Comparison of ENCODE assay signal across 8 cellular contexts in the genomic region with DNA sequence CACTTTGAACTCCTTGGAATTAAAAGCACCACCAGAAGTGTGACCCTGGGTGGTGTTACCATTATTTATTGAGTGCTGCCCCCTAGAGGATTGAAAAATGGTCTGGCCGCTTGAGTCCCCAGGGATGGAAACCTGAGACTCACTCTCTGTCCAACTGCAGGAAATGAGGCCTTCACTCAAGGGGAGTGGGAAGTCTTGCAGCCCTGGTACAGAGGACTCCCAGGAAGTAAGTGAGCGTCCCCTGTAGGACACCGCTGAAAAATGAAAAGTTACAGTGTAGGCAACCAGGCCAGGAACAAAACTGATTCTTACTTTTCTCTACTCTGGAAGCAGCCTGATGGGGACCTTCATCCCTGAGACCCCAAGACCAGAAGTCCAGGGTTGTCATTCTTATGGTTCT. TPM values are rescaled to one million over a fixed set of nuclear protein-coding genes. Genes with fewer than 3 reads are reported as not detected.
DNase-seq lines count a peak whose midpoint lies in the region; ATAC-seq, FAIRE-seq and TF ChIP-seq lines count a peak whose summit lies in the region.

No MANE protein-coding gene starts in this region.

- no peaks in the 10 kb centered on the region for H3K79me2 ChIP-seq in GM12878 (ENCODE audit: control insufficient read depth, insufficient read depth, low read length)

- no peak overlapping the region for H3K4me3 ChIP-seq in A549
- H3K4me3 ChIP-seq in GM12878, result no peak overlapping the region

- H3K4me1 ChIP-seq in A549, result peaks cover 22% of the 10 kb centered on the region
- peaks cover 11% of the 10 kb centered on the region for H3K4me1 ChIP-seq in GM12878 (ENCODE audit: control insufficient read depth, insufficient read depth, low read length)

- no peaks in the 10 kb centered on the region for H3K36me3 ChIP-seq in GM12878 (ENCODE audit: control insufficient read depth in 2 of 2, insufficient read depth in 2 of 2, low read length in 1 of 2)

- FAIRE-seq in A549 (lab: Jason Lieb, UNC), result peak; percentile 13
- peak; percentile 80 for FAIRE-seq in GM12891 (lab: Jason Lieb, UNC)
- peak; percentile 86 for FAIRE-seq in GM12878 (lab: Jason Lieb, UNC)

- RAD21 ChIA-PET in GM12878 (lab: Charles Lee; ENCODE audit: unreplicated experiment), result interaction anchor here (2.1 kb wide), 1 partner anchor 42 kb away, joined by 10 read pairs; no protein-coding TSS in a partner anchor

- TF ChIP-seq EP300 in A549 (IDR thresholded peaks at IDR 0.05) (no peak), GM12878 (IDR thresholded peaks at IDR 0.05; ENCODE audit: borderline replicate concordance in 1 of 2, control insufficient read depth in 1 of 2, low read depth in 2 of 2, low read length in 2 of 2) (no peak)

- no peak for TF ChIP-seq POLR2A in A549 (IDR thresholded peaks at IDR 0.05; ENCODE audit: low read length)
- TF ChIP-seq POLR2A in GM12891 (IDR thresholded peaks at IDR 0.05; ENCODE audit: low read depth, low read length), result no peak
- no peak for TF ChIP-seq POLR2A in GM12878 (IDR thresholded peaks at IDR 0.05; ENCODE audit: low read depth, low read length)

- CTCF ChIA-PET in A549 (lab: Yijun Ruan, JAX) (interaction anchor here (0.6 to 6.1 kb wide), 5 partner anchors 8 to 1420 kb away, joined by 3 to 56 read pairs (median 5); no protein-coding TSS in a partner anchor), GM12878 (lab: Yijun Ruan, JAX) (interaction anchor here (0.6 to 3.7 kb wide), 11 partner anchors 11 to 1485 kb away, joined by 3 to 22 read pairs (median 3); no protein-coding TSS in a partner anchor)

- peaks cover 11 to 13% of the 10 kb centered on the region in 2 experiments for H3K27me3 ChIP-seq in GM12878 (replicated peaks in 1 of 2; ENCODE audit: control insufficient read depth in 2 of 2, insufficient read depth in 2 of 2, low read length in 1 of 2)

- WGBS in A549 (ENCODE audit: missing lambda C conversion rate), result 0% methylated on average over 3 of the region's 3 CpGs
- 3% methylated on average over 3 of the region's 3 CpGs for WGBS in GM12878 (ENCODE audit: insufficient coverage, insufficient replicate concordance, low lambda C conversion rate, missing lambda C conversion rate)

- no peaks in the 10 kb centered on the region for H3K9me3 ChIP-seq in A549
- H3K9me3 ChIP-seq in GM12878 (replicated peaks; ENCODE audit: control insufficient read depth, insufficient read depth, low read length), result no peaks in the 10 kb centered on the region

- in situ Hi-C loops in GM12878 (cut with MboI), result no loop called here

- H2AFZ ChIP-seq in GM12878 (ENCODE audit: control insufficient read depth, low read depth, low read length), result no peak overlapping the region

- no TSS peak for BruUV-seq in GM12878 (replicated peaks; lab: Mats Ljungman, UMichigan)

- H3K27ac ChIP-seq in A549 (peak overlapping the region; percentile 25 to 98; a peak in 4 of 6 replicates), GM12878 (ENCODE audit: control insufficient read depth, insufficient read depth) (no peak overlapping the region)

- peak; percentile 72 to 77 for TF ChIP-seq RAD21 in A549 (conservative IDR thresholded peaks at IDR 0.05 in 1 of 2, IDR thresholded peaks at IDR 0.05 in 1 of 2)
- peak; percentile 69 for TF ChIP-seq RAD21 in GM12878 (IDR thresholded peaks at IDR 0.05; ENCODE audit: insufficient read depth, low read depth, low read length)

- intact Hi-C loops in GM12878 (cut with micrococcal nuclease; ENCODE audit: unreplicated experiment), result loop anchor here (1.0 to 5.0 kb wide), 2 partner anchors 87 to 356 kb away; no protein-coding TSS in a partner anchor

- SMC1A ChIA-PET in GM12878 (lab: Charles Lee; ENCODE audit: uncharacterized antibody, unreplicated experiment), result interaction anchor here (0.7 to 1.5 kb wide), 2 partner anchors 27 to 42 kb away, joined by 3 to 5 read pairs; no protein-coding TSS in a partner anchor

- DNase-seq in A549 (ENCODE audit: low read depth in 1 of 2, low spot score in 1 of 2), result peak; percentile 59 to 96
- DNase-seq in GM12891 (ENCODE audit: insufficient read length, low spot score), result no peak
- peak; percentile 69 for DNase-seq in NCI-H1092 treated with DMSO at 0.1 percent for 48 hours (lab: John Stamatoyannopoulos, UW)
- peak; percentile 94 for DNase-seq in SK-N-DZ (ENCODE audit: low spot score)
- DNase-seq in GM12878 (ENCODE audit: low read depth, low spot score), result no peak
- peak; percentile 83 for DNase-seq in inferior parietal cortex (ENCODE audit: extremely low spot score)
- peak; percentile 57 for DNase-seq in stimulated activated CD4-positive, alpha-beta T cell treated with anti-CD3 and anti-CD28 coated beads, Interleukin-4, amount 100 ng/mL, for 24 hours

- no peaks in the 10 kb centered on the region for H4K20me1 ChIP-seq in GM12878 (ENCODE audit: control insufficient read depth, insufficient read depth)

- POLR2A ChIA-PET in A549 (lab: Yijun Ruan, JAX) (no interaction called here), GM12878 (lab: Charles Lee) (no interaction called here)

- no peak overlapping the region for H3K9ac ChIP-seq in GM12878 (ENCODE audit: control insufficient read depth, insufficient read depth, low read length)

- TF ChIP-seq CTCF in A549 (IDR thresholded peaks at IDR 0.05) (peak; percentile 86), GM12878 (IDR thresholded peaks at IDR 0.05 in 2 of 3, conservative IDR thresholded peaks at IDR 0.05 in 1 of 3; ENCODE audit: control insufficient read depth in 2 of 3, extremely low read depth in 1 of 3, insufficient read depth in 1 of 3, low read depth in 3 of 3, low read length in 3 of 3) (peak; percentile 60 to 78 (median 63))

- ATAC-seq in A549 (peak; percentile 56 to 81), HG02763 (IDR thresholded peaks at IDR 0.05; ENCODE audit: unreplicated experiment) (peak; percentile 44), GM12878 (peak; percentile 81)

- H3K4me2 ChIP-seq in A549, result peak overlapping the region; percentile 88; the same call in 1 of the 3 replicates
- H3K4me2 ChIP-seq in GM12878 (ENCODE audit: control insufficient read depth, insufficient read depth), result no peak overlapping the region

TF ChIP-seq in A549, 52 proteins besides CTCF, POLR2A, EP300 and RAD21:
- TF ChIP-seq, protein P1, sequence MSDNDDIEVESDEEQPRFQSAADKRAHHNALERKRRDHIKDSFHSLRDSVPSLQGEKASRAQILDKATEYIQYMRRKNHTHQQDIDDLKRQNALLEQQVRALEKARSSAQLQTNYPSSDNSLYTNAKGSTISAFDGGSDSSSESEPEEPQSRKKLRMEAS (IDR thresholded peaks at IDR 0.05), result peak; percentile 40
- TF ChIP-seq ZFP36 (IDR thresholded peaks at IDR 0.05; ENCODE audit: borderline replicate concordance, partially characterized antibody), result no peak
- TF ChIP-seq SMC3 (IDR thresholded peaks at IDR 0.05), result peak; percentile 75

TF ChIP-seq in GM12891, 5 proteins besides CTCF, POLR2A, EP300 and RAD21:
- TF ChIP-seq SPI1 (IDR thresholded peaks at IDR 0.05; ENCODE audit: low read depth, low read length), result no peak
- TF ChIP-seq PAX5 (IDR thresholded peaks at IDR 0.05; ENCODE audit: insufficient read depth, low read length, severe bottlenecking), result no peak
- TF ChIP-seq TAF1 (IDR thresholded peaks at IDR 0.05; ENCODE audit: low read depth, low read length), result no peak
- TF ChIP-seq POLR2AphosphoS5 (IDR thresholded peaks at IDR 0.05; ENCODE audit: low read depth, low read length), result no peak
- TF ChIP-seq POU2F2 (IDR thresholded peaks at IDR 0.05; ENCODE audit: low read depth, low read length), result no peak

TF ChIP-seq in GM12878, 131 proteins besides CTCF, POLR2A, EP300 and RAD21 (continues in another document):
- TF ChIP-seq BHLHE40 (IDR thresholded peaks at IDR 0.05; ENCODE audit: borderline replicate concordance in 1 of 2, low read depth in 2 of 2, low read length in 1 of 2), result no peak
- no peak for TF ChIP-seq TCF7 (IDR thresholded peaks at IDR 0.05; ENCODE audit: borderline replicate concordance)
- no peak for TF ChIP-seq TBL1XR1 (IDR thresholded peaks at IDR 0.05; ENCODE audit: low read depth, low read length)
- TF ChIP-seq RB1 (IDR thresholded peaks at IDR 0.05; ENCODE audit: borderline replicate concordance), result no peak
- peak; percentile 90 for TF ChIP-seq MEF2B (IDR thresholded peaks at IDR 0.05; ENCODE audit: partially characterized antibody, poor library complexity, severe bottlenecking)
- no peak for TF ChIP-seq ZZZ3 (IDR thresholded peaks at IDR 0.05; ENCODE audit: control insufficient read depth, insufficient read length, low read depth)

RNA-seq across cellular contexts. Expression of a gene that starts 2.2 kb away (rescaled TPM):
- polyA plus RNA-seq in A549 (2011; rRNA removed) (144 and 154 TPM in 2 replicates), A549 (2017; fragmentation: RNase III; extraction: RNeasy Plus Mini Kit Qiagen cat#74134 plus additional on column Dnase treatment) (125 to 187 TPM (median 159 TPM) in 3 replicates), GM12878 (2011; rRNA removed) (0.16 and 0.39 TPM in 2 replicates), GM12878 (2014; fragmentation: Illumina TruSeq; extraction: Trizol) (0.43 and 0.73 TPM in 2 replicates), GM12878 (2014; fragmentation: Nextera tagmentation; extraction: Ambion mirVana) (under 1 TPM; 0.06 to 0.22 TPM), GM12878 (2014; rRNA removed) (0.22 and 0.44 TPM in 2 replicates), GM12878 (2016; fragmentation: Nextera tagmentation; extraction: Ambion mirVana) (under 1 TPM; 0.14 to 0.52 TPM)
- polyA plus RNA-seq in A549 (2012; cell fraction: cytosol; rRNA removed), result 37.9 and 48.1 TPM in 2 replicates
- 111 and 112 TPM in 2 replicates for polyA plus RNA-seq in A549 (2012; cell fraction: nucleus; rRNA removed)
- 199 and 240 TPM in 2 replicates for polyA minus RNA-seq in A549 (2011; rRNA and poly(A)+ RNA removed)
- 0.55 TPM for polyA plus RNA-seq in GM12891 (2012; ENCODE audit: low read depth, missing spikeins)
- 47.9 and 51.4 TPM in 2 replicates for polyA plus RNA-seq in SK-N-DZ (2014; cell fraction: cytosol; rRNA removed)
- 28.9 and 30.8 TPM in 2 replicates for polyA plus RNA-seq in SK-N-DZ (2014; cell fraction: nucleus; rRNA removed)
- total RNA-seq in GM12878 (2013; cell fraction: nucleolus; rRNA removed), result 4.2 and 4.6 TPM in 2 replicates
- total RNA-seq in GM12878 (2014; rRNA removed) (0.49 and 0.68 TPM in 2 replicates), GM12878 (2014; rRNA removed; fragmentation: Illumina TruSeq; extraction: Trizol) (0.32 and 0.63 TPM in 2 replicates), GM12878 (2021) (0.93 and 1.2 TPM in 2 replicates)
- polyA plus RNA-seq in GM12878 (2011; ENCODE audit: low read depth), result 0.51 TPM
- polyA plus RNA-seq in GM12878 (2011; cell fraction: cytosol; rRNA removed), result 0.10 and 0.27 TPM in 2 replicates
- polyA plus RNA-seq in GM12878 (2011; cell fraction: nucleus; rRNA removed), result 0.25 and 0.37 TPM in 2 replicates
- polyA plus RNA-seq in GM12878 (2012), result 0.95 and 1.4 TPM in 2 replicates
- 0.37 and 0.57 TPM in 2 replicates for polyA minus RNA-seq in GM12878 (2011; rRNA and poly(A)+ RNA removed)
- not detected in 2 replicates for polyA minus RNA-seq in GM12878 (2011; cell fraction: cytosol; rRNA and poly(A)+ RNA removed)
- 0.12 and 0.38 TPM in 2 replicates for polyA minus RNA-seq in GM12878 (2011; cell fraction: nucleus; rRNA and poly(A)+ RNA removed)

Comparison
In these comparisons a context has a peak if more than half of its experiments do, and no peak if none do; other contexts are left out.
1. DNase-seq: peak in A549 (2 of 2), NCI-H1092 treated with DMSO at 0.1 percent for 48 hours (single experiment), SK-N-DZ (single experiment), inferior parietal cortex (single experiment) and stimulated activated CD4-positive, alpha-beta T cell treated with anti-CD3 and anti-CD28 coated beads, Interleukin-4, amount 100 ng/mL, for 24 hours (single experiment); none in GM12891 (single experiment) and GM12878 (single experiment).
2. RNA of a gene that starts 2.2 kb away (polyA plus RNA-seq): 37.9 to 187 TPM in A549; 0.06 to 1.4 TPM in GM12878; every median in the first group is over 10 times any median in the second.
3. Peak in every context shown above with its lines, with median percentiles within 50 percentile points of each other: ATAC-seq.